In the genomic region with DNA sequence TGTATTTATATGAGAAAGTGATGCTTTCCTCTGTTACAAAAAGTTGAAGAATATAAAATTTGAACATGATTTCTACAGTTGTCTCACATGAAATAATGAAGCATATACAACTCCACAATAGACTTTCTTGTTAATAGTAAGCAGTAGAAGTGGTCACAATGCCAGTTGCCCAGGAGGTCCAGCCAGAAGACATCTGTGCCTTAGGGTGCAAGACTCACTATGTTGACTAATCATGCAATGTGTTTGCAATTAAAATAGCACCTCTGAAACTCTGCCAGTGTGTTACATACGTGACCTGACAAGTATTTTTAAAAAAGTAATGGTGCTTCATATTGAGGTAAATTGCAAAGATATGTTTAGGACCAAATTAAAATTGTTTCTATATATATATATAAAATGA, we compare ENCODE assay signal across 26 cellular contexts.
"Had no signal": no experiment of that assay in that cellular context is flagged by ENCODE, and none has a peak within 500 bp of the region (broad histone marks: within the 10 kb centered on the region; RNA-seq: fewer than 3 reads in every experiment).

No MANE protein-coding gene starts in this region.

- H3K27me3 ChIP-seq: adrenal gland had no signal

- H3K4me1 ChIP-seq: adrenal gland had no signal

- ATAC-seq: activated CD4-positive, alpha-beta T cell treated with anti-CD3 and anti-CD28 coated beads for 36 hours; activated CD8-positive, alpha-beta T cell treated with anti-CD3 and anti-CD28 coated beads for 36 hours; PC-3; T-cell had no signal

- H3K9me3 ChIP-seq: adrenal gland had no signal

- H3K27ac ChIP-seq: adrenal gland, VCaP had no signal

- DNase-seq: activated CD4-positive, alpha-beta T cell treated with anti-CD3 and anti-CD28 coated beads for 36 hours; activated CD4-positive, alpha-beta T cell treated with anti-CD3 and anti-CD28 coated beads, Interleukin-2, amount 50 U/mL, for 1 hour; activated CD4-positive, CD25-positive, alpha-beta regulatory T cell; activated CD8-positive, alpha-beta memory T cell treated with anti-CD3 and anti-CD28 coated beads, Interleukin-2, amount 50 U/mL, for 4 hours; activated CD8-positive, alpha-beta T cell treated with anti-CD3 and anti-CD28 coated beads for 36 hours; activated naive CD4-positive, alpha-beta T cell treated with anti-CD3 and anti-CD28 coated beads, Interleukin-2, amount 50 U/mL, for 16 hours; activated naive CD8-positive, alpha-beta T cell treated with anti-CD3 and anti-CD28 coated beads, Interleukin-2, amount 10 ng/mL, durations not matched to agents 7 days and 5 days; adrenal gland; anterior cingulate cortex; central memory CD4-positive, alpha-beta T cell; KBM-7; NCI-H1092; NCI-H1417; NCI-H1694; NCI-H2029; NCI-H2107; NCI-H2171 treated with DMSO at 0.1 percent for 48 hours; NCI-H226; NCI-H510A; NCI-H526 treated with DMSO at 0.1 percent for 48 hours; PC-3; SHP77 treated with DMSO at 0.1 percent for 48 hours; T-cell; T-helper 2 cell; T1000 had no signal

- H3K36me3 ChIP-seq: adrenal gland had no signal

- H3K4me3 ChIP-seq: adrenal gland had no signal
